Comparison of ENCODE assay signal across 1 cellular context in genomic region chr12:102462803-102463499, GRCh38.
TF ChIP-seq lines count a peak whose summit lies in the region.

No MANE protein-coding gene starts in this region.

TF ChIP-seq in HepG2, 621 proteins besides CTCF, POLR2A, EP300 and RAD21 (continued from another document):
- TF ChIP-seq TFDP1 (CRISPR knock-in tag; IDR thresholded peaks at IDR 0.05; ENCODE audit: borderline replicate concordance) (no peak), FOXJ3 (CRISPR knock-in tag; IDR thresholded peaks at IDR 0.05; ENCODE audit: borderline replicate concordance) (no peak), SKIL (CRISPR knock-in tag; IDR thresholded peaks at IDR 0.05; ENCODE audit: borderline replicate concordance) (no peak)
